1 cellular context compared by ENCODE assay signal in the genomic region with DNA sequence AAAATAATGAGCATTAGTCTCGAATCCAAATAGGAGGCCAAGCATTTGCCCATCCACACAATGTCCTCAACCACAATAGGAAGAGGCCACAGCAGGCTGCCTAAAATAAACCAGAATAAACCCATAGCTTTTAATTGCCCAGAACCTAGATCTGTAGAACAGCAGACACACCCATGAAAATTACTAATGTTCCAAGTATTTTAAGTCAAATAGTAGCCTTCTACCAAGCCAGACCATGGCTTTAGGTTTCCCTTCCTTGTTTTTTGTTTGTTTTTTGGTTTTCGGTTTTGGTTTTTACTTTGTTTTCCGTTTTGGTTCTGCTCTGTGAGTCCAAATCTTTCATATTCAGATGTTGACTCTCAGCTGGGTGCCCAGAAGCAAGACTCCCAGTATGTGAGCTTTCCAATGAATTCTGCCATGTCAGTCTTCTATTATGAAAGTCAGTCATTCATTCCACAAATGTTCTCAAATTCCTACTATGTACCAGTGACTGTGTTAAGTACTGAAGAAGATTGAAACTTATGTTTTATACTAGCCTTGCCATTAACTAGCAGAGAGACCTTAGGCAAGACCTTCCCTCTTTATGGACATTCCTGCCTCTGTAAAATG.
TF ChIP-seq lines count a peak whose summit lies in the region.

No MANE protein-coding gene starts in this region.

TF ChIP-seq in A549, 52 proteins besides CTCF, POLR2A, EP300 and RAD21 (continued from another document):
- no peak for TF ChIP-seq RARB (CRISPR knock-in tag; IDR thresholded peaks at IDR 0.05)
- TF ChIP-seq TP53 (CRISPR knock-in tag; IDR thresholded peaks at IDR 0.05), result no peak
- no peak for TF ChIP-seq PHF8 (IDR thresholded peaks at IDR 0.05; ENCODE audit: borderline replicate concordance, low read depth)
